Comparison of ENCODE assay signal across 8 cellular contexts in genomic region chr11:62680825-62681240, GRCh38. TPM values are rescaled to one million over a fixed set of nuclear protein-coding genes. Genes with fewer than 3 reads are reported as not detected.
DNase-seq lines count a peak whose midpoint lies in the region; ATAC-seq and TF ChIP-seq lines count a peak whose summit lies in the region.

No MANE protein-coding gene starts in this region.

- ATAC-seq in left ventricle myocardium superior = peak; percentile 67

- peak; percentile 60 for TF ChIP-seq CTCF in GM10248 (IDR thresholded peaks at IDR 0.05; ENCODE audit: control extremely low read depth, extremely low read depth, low read depth, missing control alignments)
- TF ChIP-seq CTCF in OCI-LY3 (IDR thresholded peaks at IDR 0.05; ENCODE audit: low read depth, low read length) = peak; percentile 72

- H3K9me3 ChIP-seq in OCI-LY3 (ENCODE audit: insufficient read depth, low read length) = no peaks in the 10 kb centered on the region

- peak overlapping the region; percentile 95 for H2AFZ ChIP-seq in OCI-LY3 (ENCODE audit: low read depth, low read length)

- H3K4me1 Mint-ChIP-seq in activated naive CD8-positive, alpha-beta T cell treated with anti-CD3 and anti-CD28 coated beads for 36 hours = peaks cover 32% of the 10 kb centered on the region

- H3K4me3 Mint-ChIP-seq in activated naive CD8-positive, alpha-beta T cell treated with anti-CD3 and anti-CD28 coated beads for 36 hours = peak overlapping the region; percentile 42

- H3K36me3 ChIP-seq in OCI-LY3 (replicated peaks; ENCODE audit: low read depth, low read length) = peaks cover 15% of the 10 kb centered on the region

- POLR2A ChIA-PET in GM10248 (lab: Yijun Ruan, JAX) = interaction anchor here (1.1 to 9.8 kb wide), 2 partner anchors 15 to 89 kb away, joined by 4 to 95 read pairs; partner anchors contain the start of genes C11orf98, CSKMT and TUT1

- peak overlapping the region; percentile 48 for H3K4me2 ChIP-seq in OCI-LY3 (ENCODE audit: low read length)

- H3K27ac ChIP-seq in OCI-LY3 (ENCODE audit: low read length) = peak overlapping the region; percentile 44

- H3K27me3 Mint-ChIP-seq in activated naive CD8-positive, alpha-beta T cell treated with anti-CD3 and anti-CD28 coated beads for 36 hours = no peaks in the 10 kb centered on the region

- peaks cover 19% of the 10 kb centered on the region for H3K36me3 Mint-ChIP-seq in activated naive CD8-positive, alpha-beta T cell treated with anti-CD3 and anti-CD28 coated beads for 36 hours

- DNase-seq in AG08396 (ENCODE audit: low spot score) = peak; percentile 83
- peak; percentile 56 for DNase-seq in GM10248 (ENCODE audit: extremely low spot score)
- peak; percentile 56 for DNase-seq in HS-5 (ENCODE audit: low read depth)
- peak; percentile 38 for DNase-seq in activated naive CD8-positive, alpha-beta T cell treated with anti-CD3 and anti-CD28 coated beads for 36 hours
- no peak for DNase-seq in left ventricle myocardium superior
- DNase-seq in stimulated activated CD4-positive, alpha-beta T cell treated with anti-CD3 and anti-CD28 coated beads, Interleukin-4, amount 100 ng/mL, for 24 hours = peak; percentile 50
- DNase-seq in posterior vena cava (ENCODE audit: low spot score) = no peak

- CTCF ChIA-PET in GM10248 (lab: Yijun Ruan, JAX) = interaction anchor here (0.7 to 3.7 kb wide), 25 partner anchors 9 to 285 kb away, joined by 3 to 59 read pairs (median 4); partner anchors contain the start of genes BSCL2, C11orf98, CSKMT and GANAB

- intact Hi-C loops in left ventricle myocardium superior (cut with micrococcal nuclease) (no loop called here), posterior vena cava (cut with DNase I) (no loop called here)

- H3K9me3 Mint-ChIP-seq in activated naive CD8-positive, alpha-beta T cell treated with anti-CD3 and anti-CD28 coated beads for 36 hours = no peaks in the 10 kb centered on the region

- peaks cover 19% of the 10 kb centered on the region for H3K4me1 ChIP-seq in OCI-LY3 (ENCODE audit: low read length)

- H3K27ac Mint-ChIP-seq in activated naive CD8-positive, alpha-beta T cell treated with anti-CD3 and anti-CD28 coated beads for 36 hours = peak overlapping the region; percentile 75

- peak overlapping the region; percentile 56 for H3K4me3 ChIP-seq in OCI-LY3 (ENCODE audit: low read length)

- no peaks in the 10 kb centered on the region for H3K27me3 ChIP-seq in OCI-LY3 (ENCODE audit: low read depth, low read length)

- peak overlapping the region; percentile 31; the same call in 1 of the 2 replicates for H3K9ac ChIP-seq in OCI-LY3 (ENCODE audit: low read length)

- H3K79me2 ChIP-seq in OCI-LY3 (ENCODE audit: low read length) = peaks cover 28% of the 10 kb centered on the region

- no peaks in the 10 kb centered on the region for H4K20me1 ChIP-seq in OCI-LY3 (ENCODE audit: insufficient read depth, low read length)

RNA-seq across cellular contexts. Expression of gene UBXN1, which starts 2.0 kb away (rescaled TPM):
- 100 to 1,000 TPM; 123 to 124 TPM for total RNA-seq in activated naive CD8-positive, alpha-beta T cell treated with anti-CD3 and anti-CD28 coated beads for 36 hours
- total RNA-seq in left ventricle myocardium superior (88.6 TPM), posterior vena cava (10 to 100 TPM; 74.8 to 76.1 TPM)

RNA-seq across cellular contexts. Expression of gene LRRN4CL, which starts 8.5 kb away (rescaled TPM):
- under 1 TPM; 0.16 to 0.21 TPM for total RNA-seq in activated naive CD8-positive, alpha-beta T cell treated with anti-CD3 and anti-CD28 coated beads for 36 hours
- total RNA-seq in left ventricle myocardium superior (3.4 TPM), posterior vena cava (10 to 100 TPM; 13.9 to 14.8 TPM)

RNA-seq across cellular contexts. Expression of gene LBHD1, which starts 8.8 kb away (rescaled TPM):
- total RNA-seq in activated naive CD8-positive, alpha-beta T cell treated with anti-CD3 and anti-CD28 coated beads for 36 hours = 10 to 100 TPM; 22.6 to 26.0 TPM
- total RNA-seq in left ventricle myocardium superior = 1.7 TPM
- total RNA-seq in posterior vena cava = 1 to 10 TPM; 3.7 to 5.1 TPM

RNA-seq across cellular contexts. Expression of gene UQCC3, which starts 9.4 kb away (rescaled TPM):
- 1 to 10 TPM; 5.0 to 5.7 TPM for total RNA-seq in activated naive CD8-positive, alpha-beta T cell treated with anti-CD3 and anti-CD28 coated beads for 36 hours
- total RNA-seq in left ventricle myocardium superior = 7.7 TPM
- total RNA-seq in posterior vena cava = 1 to 10 TPM; 3.6 to 3.7 TPM

RNA-seq across cellular contexts. Expression of gene CSKMT, which starts 15.7 kb away (rescaled TPM):
- 10 to 100 TPM; 28.7 to 39.7 TPM for total RNA-seq in activated naive CD8-positive, alpha-beta T cell treated with anti-CD3 and anti-CD28 coated beads for 36 hours
- total RNA-seq in left ventricle myocardium superior (3.1 TPM), posterior vena cava (10 to 100 TPM in 1 of 2 donors, 1 to 10 TPM in 1; 8.5 to 10.5 TPM)

Comparison
In these comparisons a context has a peak if more than half of its experiments do, and no peak if none do; other contexts are left out.
1. DNase-seq: peak in AG08396 (single experiment), GM10248 (single experiment), HS-5 (single experiment), activated naive CD8-positive, alpha-beta T cell treated with anti-CD3 and anti-CD28 coated beads for 36 hours (single experiment) and stimulated activated CD4-positive, alpha-beta T cell treated with anti-CD3 and anti-CD28 coated beads, Interleukin-4, amount 100 ng/mL, for 24 hours (single experiment); none in left ventricle myocardium superior (single experiment) and posterior vena cava (single experiment).